Comparison of ENCODE assay signal across 19 cellular contexts in genomic region chr6:64221776-64222175, GRCh38.
"Had no signal": no experiment of that assay in that cellular context is flagged by ENCODE, and none has a peak within 500 bp of the region (broad histone marks: within the 10 kb centered on the region; RNA-seq: fewer than 3 reads in every experiment).

No MANE protein-coding gene starts in this region.

- H3K4me1 ChIP-seq: suprapubic skin, upper lobe of left lung had no signal

- H3K27ac ChIP-seq: suprapubic skin, upper lobe of left lung had no signal

- DNase-seq: activated B cell treated with CpG ODN at 0.5 μM for 24 hours; activated CD4-positive, alpha-beta T cell treated with anti-CD3 and anti-CD28 coated beads, Interleukin-2, amount 10 ng/mL, durations not matched to agents 7 days and 5 days; activated CD8-positive, alpha-beta memory T cell treated with anti-CD3 and anti-CD28 coated beads for 24 hours; activated naive CD4-positive, alpha-beta T cell treated with Interleukin-2 at 50 U/mL for 16 hours; activated naive CD8-positive, alpha-beta T cell treated with anti-CD3 and anti-CD28 coated beads, Interleukin-2, amount 50 U/mL, for 24 hours; central memory CD4-positive, alpha-beta T cell; effector memory CD8-positive, alpha-beta T cell; erythroblast; glutamatergic neuron; immature natural killer cell; nephron progenitor cell; stimulated activated CD4-positive, alpha-beta T cell treated with anti-CD3 and anti-CD28 coated beads, Interleukin-12 subunit alpha, Interleukin-12 subunit beta, amount 100 ng/mL, for 4 hours; stimulated activated CD4-positive, alpha-beta T cell treated with anti-CD3 and anti-CD28 coated beads, Interleukin-4, amount 100 ng/mL, for 1 hour; stimulated activated CD8-positive, alpha-beta memory T cell treated with anti-CD3 and anti-CD28 coated beads, Interleukin-4, amount 100 ng/mL, for 48 hours; stimulated activated naive CD8-positive, alpha-beta T cell treated with anti-CD3 and anti-CD28 coated beads, Interleukin-15, Interleukin-2, amounts not matched to agents 100 U/mL and 50 U/mL, for 24 hours; T-helper 1 cell; upper lobe of left lung had no signal

- H3K36me3 ChIP-seq: suprapubic skin, upper lobe of left lung had no signal

- H3K27me3 ChIP-seq: suprapubic skin, upper lobe of left lung had no signal

- ATAC-seq: activated naive CD8-positive, alpha-beta T cell treated with anti-CD3 and anti-CD28 coated beads, Interleukin-2, amount 50 U/mL, for 24 hours; effector memory CD8-positive, alpha-beta T cell; left lobe of liver; stimulated activated naive CD8-positive, alpha-beta T cell treated with anti-CD3 and anti-CD28 coated beads, Interleukin-15, Interleukin-2, amounts not matched to agents 100 U/mL and 50 U/mL, for 24 hours had no signal

- H3K4me3 ChIP-seq: suprapubic skin, upper lobe of left lung had no signal

- H3K9me3 ChIP-seq: suprapubic skin, upper lobe of left lung had no signal
